26 cellular contexts compared by ENCODE assay signal in genomic region chr6:30497714-30498113, GRCh38. TPM values are rescaled to one million over a fixed set of nuclear protein-coding genes. Genes with fewer than 3 reads are reported as not detected.
DNase-seq lines count a peak whose midpoint lies in the region; ATAC-seq and TF ChIP-seq lines count a peak whose summit lies in the region.
"Had no signal": no experiment of that assay in that cellular context is flagged by ENCODE, and none has a peak within 500 bp of the region (broad histone marks: within the 10 kb centered on the region; RNA-seq: fewer than 3 reads in every experiment).

No MANE protein-coding gene starts in this region.

- no peak overlapping the region for H2BK20ac ChIP-seq in IMR-90 (ENCODE audit: low read depth, low read length)

- peak overlapping the region; percentile 87 for H3K27ac Mint-ChIP-seq in activated naive CD4-positive, alpha-beta T cell treated with anti-CD3 and anti-CD28 coated beads, Interleukin-2, amount 50 U/mL, for 24 hours
- H3K27ac Mint-ChIP-seq in glutamatergic neuron (ENCODE audit: unreplicated experiment) (peak overlapping the region; percentile 77), chondrocyte (ENCODE audit: unreplicated experiment) (no peak overlapping the region)
- H3K27ac Mint-ChIP-seq: activated CD4-positive, alpha-beta T cell treated with anti-CD3 and anti-CD28 coated beads, Interleukin-2, amount 10 ng/mL, durations not matched to agents 7 days and 5 days had no signal

- in situ Hi-C loops in IMR-90 (cut with MboI; ENCODE audit: low sequenced_read_pairs), result loop anchor here (25.0 kb wide), 1 partner anchor 590 kb away; no protein-coding TSS in a partner anchor

- H3K4me3 ChIP-seq in IMR-90 (ENCODE audit: insufficient read depth, low read depth, low read length) (no peak overlapping the region), subcutaneous abdominal adipose tissue (ENCODE audit: low read depth in 1 of 5, low read length in 5 of 5) (no peak overlapping the region)
- H3K4me3 ChIP-seq: body of pancreas, heart left ventricle, skin epidermis, uterus had no signal

- H3K9me3 Mint-ChIP-seq in activated naive CD4-positive, alpha-beta T cell treated with anti-CD3 and anti-CD28 coated beads, Interleukin-2, amount 50 U/mL, for 24 hours, result no peaks in the 10 kb centered on the region
- peaks cover 3% of the 10 kb centered on the region for H3K9me3 Mint-ChIP-seq in glutamatergic neuron (ENCODE audit: unreplicated experiment)
- H3K9me3 Mint-ChIP-seq in chondrocyte (ENCODE audit: low read depth), result no peaks in the 10 kb centered on the region
- H3K9me3 Mint-ChIP-seq: CD4-positive, CD25-positive, alpha-beta regulatory T cell; T-helper 2 cell treated with Interferon-gamma antibody and Interleukin-4, amounts not matched to agents 5 μg/mL and 100 μg/mL, for 36 hours had no signal

- dilution Hi-C loops in IMR-90 (cut with HindIII; ENCODE audit: low sequenced_read_pairs, unreplicated experiment), result no loop called here

- H2AFZ ChIP-seq in IMR-90 (replicated peaks; ENCODE audit: low read length, poor library complexity), result peak overlapping the region; percentile 41

- H3K27me3 ChIP-seq in IMR-90 (ENCODE audit: control insufficient read depth, insufficient read depth, low read length) (no peaks in the 10 kb centered on the region), subcutaneous abdominal adipose tissue (ENCODE audit: control insufficient read depth in 5 of 5, insufficient read depth in 4 of 5, low read length in 5 of 5) (peaks cover 0 to 4% (median 0%) of the 10 kb centered on the region in 5 donors)
- H3K27me3 ChIP-seq: body of pancreas, heart left ventricle, uterus had no signal

- no peak overlapping the region for H3K14ac ChIP-seq in IMR-90 (replicated peaks; ENCODE audit: low read depth, low read length)

- H3K4me2 ChIP-seq in IMR-90 (ENCODE audit: low read depth, low read length), result no peak overlapping the region

- no peak overlapping the region for H3K23ac ChIP-seq in IMR-90 (ENCODE audit: low read depth, low read length)

- 0 out of 2 replicates have a peak overlapping the region, but pooled peaks have one; percentile 0 for H3K4ac ChIP-seq in IMR-90 (ENCODE audit: low read depth, low read length)

- H4K20me1 ChIP-seq in IMR-90 (ENCODE audit: insufficient read depth, low read length), result peaks cover 6% of the 10 kb centered on the region; the same call in 1 of the 2 replicates

- H2BK15ac ChIP-seq in IMR-90 (ENCODE audit: low read depth, low read length), result no peak overlapping the region; the same call in 2 of the 3 replicates

- no peak for TF ChIP-seq POLR2A in IMR-90 (IDR thresholded peaks at IDR 0.05; ENCODE audit: low read depth, low read length)

- no peak for TF ChIP-seq CTCF in IMR-90 (conservative IDR thresholded peaks at IDR 0.05; ENCODE audit: low read depth, low read length)
- TF ChIP-seq CTCF in glutamatergic neuron (IDR thresholded peaks at IDR 0.05; ENCODE audit: partially characterized antibody, unreplicated experiment), result no peak
- TF ChIP-seq CTCF in chondrocyte (IDR thresholded peaks at IDR 0.05), result no peak

- no peak for ATAC-seq in IMR-90 (ENCODE audit: low read depth)
- ATAC-seq: body of pancreas, heart left ventricle, left cardiac atrium, SK-N-SH treated with all-trans-retinoic acid at 6 μM for 48 hours had no signal

- H3K27ac ChIP-seq in IMR-90 (ENCODE audit: insufficient read depth, low read length) (no peak overlapping the region), subcutaneous abdominal adipose tissue (ENCODE audit: low read depth, low read length) (peak overlapping the region; percentile 60)
- H3K27ac ChIP-seq: body of pancreas had no signal

- H3K9me3 ChIP-seq in IMR-90 (ENCODE audit: control insufficient read depth, insufficient read depth, low read length) (no peaks in the 10 kb centered on the region), subcutaneous abdominal adipose tissue (ENCODE audit: control insufficient read depth in 5 of 5, low read length in 5 of 5) (no peaks in the 10 kb centered on the region)
- H3K9me3 ChIP-seq: body of pancreas, heart left ventricle, uterus had no signal

- no peak overlapping the region for H4K8ac ChIP-seq in IMR-90 (ENCODE audit: low read depth in 2 of 2, low read length in 2 of 2)

- CTCF ChIA-PET in IMR-90 (lab: Yijun Ruan, JAX), result no interaction called here

- no TSS peak for BruUV-seq in IMR-90 (replicated peaks; lab: Mats Ljungman, UMichigan)

- intact Hi-C loops in IMR-90 (cut with micrococcal nuclease), result no loop called here

- no peak overlapping the region for H2AK5ac ChIP-seq in IMR-90 (ENCODE audit: low read depth, low read length)

- no peak overlapping the region for H2AK9ac ChIP-seq in IMR-90 (replicated peaks; ENCODE audit: low read depth, low read length, poor library complexity)

- H3K9ac ChIP-seq in IMR-90 (ENCODE audit: low read depth, low read length), result no peak overlapping the region
- no peak overlapping the region for H3K9ac ChIP-seq in subcutaneous abdominal adipose tissue (ENCODE audit: low read length in 5 of 5)

- H2BK120ac ChIP-seq in IMR-90 (ENCODE audit: low read depth, low read length), result no peak overlapping the region

- H3K9me1 ChIP-seq in IMR-90 (ENCODE audit: insufficient read depth, low read length), result peaks cover 6% of the 10 kb centered on the region; the same call in 1 of the 2 replicates

- H3K4me1 Mint-ChIP-seq in activated naive CD4-positive, alpha-beta T cell treated with anti-CD3 and anti-CD28 coated beads, Interleukin-2, amount 50 U/mL, for 24 hours, result peaks cover 70% of the 10 kb centered on the region
- no peaks in the 10 kb centered on the region for H3K4me1 Mint-ChIP-seq in glutamatergic neuron (ENCODE audit: low read depth, unreplicated experiment)
- H3K4me1 Mint-ChIP-seq in chondrocyte (ENCODE audit: low read depth), result peaks cover 8% of the 10 kb centered on the region

- H3K36me3 ChIP-seq in IMR-90 (ENCODE audit: control insufficient read depth, insufficient read depth, low read length) (peaks cover 6% of the 10 kb centered on the region), subcutaneous abdominal adipose tissue (ENCODE audit: control insufficient read depth in 5 of 5, insufficient read depth in 5 of 5, low read length in 5 of 5) (peaks cover 0 to 15% (median 11%) of the 10 kb centered on the region in 5 donors)
- H3K36me3 ChIP-seq: uterus had no signal

- no peak overlapping the region for H4K91ac ChIP-seq in IMR-90 (ENCODE audit: insufficient read depth, low read depth, low read length)

- no peak overlapping the region for H3K4me3 Mint-ChIP-seq in activated naive CD4-positive, alpha-beta T cell treated with anti-CD3 and anti-CD28 coated beads, Interleukin-2, amount 50 U/mL, for 24 hours
- H3K4me3 Mint-ChIP-seq in glutamatergic neuron (ENCODE audit: unreplicated experiment) (peak overlapping the region; percentile 30), chondrocyte (ENCODE audit: unreplicated experiment) (no peak overlapping the region)
- H3K4me3 Mint-ChIP-seq: activated CD4-positive, alpha-beta T cell treated with anti-CD3 and anti-CD28 coated beads, Interleukin-2, amount 10 ng/mL, durations not matched to agents 7 days and 5 days; T-helper 2 cell treated with Interferon-gamma antibody and Interleukin-4, amounts not matched to agents 5 μg/mL and 100 μg/mL, for 36 hours had no signal

- WGBS in IMR-90 (ENCODE audit: extremely low coverage in 2 of 2, insufficient read length in 1 of 2), 2 experiments, result no CpG with 5 or more reads among the region's 3 CpGs

- no peak overlapping the region for H3K18ac ChIP-seq in IMR-90 (ENCODE audit: low read depth, low read length)

- H3K56ac ChIP-seq in IMR-90 (ENCODE audit: extremely low read depth, insufficient read depth, low read length), result no peak overlapping the region

- POLR2A ChIA-PET in IMR-90 (lab: Charles Lee; ENCODE audit: unreplicated experiment), result no interaction called here

- no peaks in the 10 kb centered on the region for H3K27me3 Mint-ChIP-seq in activated naive CD4-positive, alpha-beta T cell treated with anti-CD3 and anti-CD28 coated beads, Interleukin-2, amount 50 U/mL, for 24 hours
- H3K27me3 Mint-ChIP-seq in glutamatergic neuron (ENCODE audit: unreplicated experiment), result peaks cover 4% of the 10 kb centered on the region
- H3K27me3 Mint-ChIP-seq in chondrocyte (ENCODE audit: low read depth), result no peaks in the 10 kb centered on the region
- H3K27me3 Mint-ChIP-seq: activated CD4-positive, alpha-beta T cell treated with anti-CD3 and anti-CD28 coated beads, Interleukin-2, amount 10 ng/mL, durations not matched to agents 7 days and 5 days; CD4-positive, CD25-positive, alpha-beta regulatory T cell had no signal

- DNase-seq in activated naive CD4-positive, alpha-beta T cell treated with anti-CD3 and anti-CD28 coated beads, Interleukin-2, amount 50 U/mL, for 16 hours, result no peak
- DNase-seq in IMR-90 (no peak), glutamatergic neuron (no peak), NOMO-1 treated with dmso at 0.1 percent for 144 hours (lab: John Stamatoyannopoulos, UW; ENCODE audit: unreplicated experiment) (no peak), chondrocyte (ENCODE audit: low spot score) (no peak)
- DNase-seq: activated CD4-positive, alpha-beta T cell treated with anti-CD3 and anti-CD28 coated beads, Interleukin-2, amount 10 ng/mL, durations not matched to agents 7 days and 5 days; body of pancreas; CD4-positive, CD25-positive, alpha-beta regulatory T cell; cerebellar nuclear complex; DMS 273 treated with DMSO at 0.1 percent for 48 hours; effector CD4-positive, alpha-beta T cell; H7; heart left ventricle; left cardiac atrium; mesenchymal stem cell; NCI-H1092 treated with DMSO at 0.1 percent for 48 hours; NCI-H2029; NCI-H226; occipital lobe; stimulated activated CD4-positive, alpha-beta T cell treated with anti-CD3 and anti-CD28 coated beads, Interleukin-1b, Interleukin-23, amount 100 ng/mL, for 48 hours; uterus had no signal

- no peak overlapping the region for H4K5ac ChIP-seq in IMR-90 (ENCODE audit: low read depth, low read length)

- H2BK5ac ChIP-seq in IMR-90 (ENCODE audit: low read depth, low read length, poor library complexity, severe bottlenecking), result no peak overlapping the region

- peaks cover 15% of the 10 kb centered on the region for H3K36me3 Mint-ChIP-seq in activated naive CD4-positive, alpha-beta T cell treated with anti-CD3 and anti-CD28 coated beads, Interleukin-2, amount 50 U/mL, for 24 hours
- H3K36me3 Mint-ChIP-seq in glutamatergic neuron (ENCODE audit: unreplicated experiment) (no peaks in the 10 kb centered on the region), chondrocyte (ENCODE audit: low read depth) (peaks cover under 1% of the 10 kb centered on the region)

- H3K4me1 ChIP-seq in IMR-90 (ENCODE audit: control insufficient read depth, insufficient read depth, low read length) (peaks cover 9% of the 10 kb centered on the region), subcutaneous abdominal adipose tissue (ENCODE audit: control insufficient read depth in 5 of 5, insufficient read depth in 5 of 5, low read length in 5 of 5) (peaks cover 0 to 42% (median 9%) of the 10 kb centered on the region in 5 donors)
- H3K4me1 ChIP-seq: body of pancreas, uterus had no signal

- peaks cover 0 to 2% of the 10 kb centered on the region in 2 experiments; a peak in 2 of 4 replicates for H3K79me1 ChIP-seq in IMR-90 (ENCODE audit: low read depth in 1 of 2, low read length in 2 of 2)

- no peak for TF ChIP-seq RAD21 in IMR-90 (IDR thresholded peaks at IDR 0.05; ENCODE audit: low read length)

RNA-seq across cellular contexts. Expression of gene HLA-E, which starts 8.4 kb away (rescaled TPM):
- total RNA-seq in IMR-90 (2012; rRNA removed), result 84.8 and 85.8 TPM in 2 replicates
- 83.6 and 91.4 TPM in 2 replicates for polyA plus RNA-seq in IMR-90 (2012; rRNA removed)
- 104 and 106 TPM in 2 replicates for polyA plus RNA-seq in IMR-90 (2012; cell fraction: cytosol; rRNA removed)
- polyA plus RNA-seq in IMR-90 (2012; cell fraction: nucleus; rRNA removed; ENCODE audit: low replicate concordance), result 84.7 and 103 TPM in 2 replicates
- 18.1 TPM for total RNA-seq in glutamatergic neuron (ENCODE audit: unreplicated experiment)
- 89.9 to 93.8 TPM (median 93.2 TPM) in 3 replicates for total RNA-seq in chondrocyte

RNA-seq across cellular contexts. Expression of gene GNL1, which starts 58.6 kb away (rescaled TPM):
- total RNA-seq in IMR-90 (2012; rRNA removed), result 33.9 and 40.5 TPM in 2 replicates
- 43.7 and 44.0 TPM in 2 replicates for polyA plus RNA-seq in IMR-90 (2012; rRNA removed)
- polyA plus RNA-seq in IMR-90 (2012; cell fraction: cytosol; rRNA removed), result 27.9 and 33.6 TPM in 2 replicates
- 45.1 and 54.4 TPM in 2 replicates for polyA plus RNA-seq in IMR-90 (2012; cell fraction: nucleus; rRNA removed; ENCODE audit: low replicate concordance)
- 42.1 TPM for total RNA-seq in glutamatergic neuron (ENCODE audit: unreplicated experiment)
- 57.7 to 76.7 TPM (median 61.5 TPM) in 3 replicates for total RNA-seq in chondrocyte

RNA-seq across cellular contexts. Expression of gene PRR3, which starts 59.4 kb away (rescaled TPM):
- total RNA-seq in IMR-90 (2012; rRNA removed), result 7.2 TPM in 2 replicates
- polyA plus RNA-seq in IMR-90 (2012; rRNA removed), result 16.7 and 17.3 TPM in 2 replicates
- polyA plus RNA-seq in IMR-90 (2012; cell fraction: cytosol; rRNA removed), result 9.5 and 11.1 TPM in 2 replicates
- polyA plus RNA-seq in IMR-90 (2012; cell fraction: nucleus; rRNA removed; ENCODE audit: low replicate concordance), result 8.2 and 15.9 TPM in 2 replicates
- 34.7 TPM for total RNA-seq in glutamatergic neuron (ENCODE audit: unreplicated experiment)
- 8.6 to 13.6 TPM (median 9.9 TPM) in 3 replicates for total RNA-seq in chondrocyte
